In genomic region chr7:157568071-157568784, GRCh38 we compare ENCODE assay signal across 1 cellular context.
TF ChIP-seq lines count a peak whose summit lies in the region.

No MANE protein-coding gene starts in this region.

TF ChIP-seq in GM12878, 131 proteins besides CTCF, POLR2A, EP300 and RAD21 (continued from another document):
- TF ChIP-seq E4F1 (IDR thresholded peaks at IDR 0.05; ENCODE audit: borderline replicate concordance, partially characterized antibody) (no peak), SREBF1 (IDR thresholded peaks at IDR 0.05; ENCODE audit: low read length) (no peak), USF1 (IDR thresholded peaks at IDR 0.05; ENCODE audit: borderline replicate concordance, extremely low read length, insufficient read depth, low read depth, low read length) (no peak), MEF2A (IDR thresholded peaks at IDR 0.05; ENCODE audit: insufficient read depth, low read depth, low read length) (no peak), STAT3 (IDR thresholded peaks at IDR 0.05; ENCODE audit: low read depth, low read length) (no peak)
